Comparison of ENCODE assay signal across 26 cellular contexts in genomic region chr15:71687902-71688508, GRCh38.
DNase-seq lines count a peak whose midpoint lies in the region; ATAC-seq and TF ChIP-seq lines count a peak whose summit lies in the region.
"Had no signal": no experiment of that assay in that cellular context is flagged by ENCODE, and none has a peak within 500 bp of the region (broad histone marks: within the 10 kb centered on the region; RNA-seq: fewer than 3 reads in every experiment).

No MANE protein-coding gene starts in this region.

- intact Hi-C loops in MCF 10A (cut with micrococcal nuclease): no loop called here
- intact Hi-C loops in mammary epithelial cell (cut with micrococcal nuclease): no loop called here
- intact Hi-C loops in adrenal gland (cut with DNase I): no loop called here
- intact Hi-C loops in activated CD4-positive, alpha-beta T cell treated with anti-CD3 and anti-CD28 coated beads for 36 hours (cut with DNase I, micrococcal nuclease): no loop called here

- H3K4me2 ChIP-seq in mammary epithelial cell (ENCODE audit: insufficient read depth, low read depth, low read length): no peak overlapping the region

- no peak overlapping the region for H3K4me3 ChIP-seq in mammary epithelial cell (replicated peaks in 1 of 3; ENCODE audit: insufficient read depth in 1 of 3, low read depth in 2 of 3, low read length in 3 of 3)
- no peak overlapping the region for H3K4me3 ChIP-seq in fibroblast of the aortic adventitia (ENCODE audit: low read depth, low read length)
- no peak overlapping the region for H3K4me3 ChIP-seq in skeletal muscle cell (ENCODE audit: low read depth, low read length)
- no peak overlapping the region for H3K4me3 ChIP-seq in adrenal gland
- H3K4me3 ChIP-seq: colonic mucosa, thoracic aorta had no signal

- no peaks in the 10 kb centered on the region for H3K79me2 ChIP-seq in mammary epithelial cell (ENCODE audit: insufficient read depth, low read length)
- H3K79me2 ChIP-seq: parathyroid adenoma had no signal

- in situ Hi-C loops in mammary epithelial cell (cut with MboI; ENCODE audit: low sequenced_read_pairs in 2 of 2): no loop called here

- no peak for TF ChIP-seq POLR2A in adrenal gland (IDR thresholded peaks at IDR 0.05)

- no peaks in the 10 kb centered on the region for H3K9me3 Mint-ChIP-seq in MCF 10A (ENCODE audit: unreplicated experiment)
- H3K9me3 Mint-ChIP-seq in activated CD4-positive, alpha-beta T cell treated with anti-CD3 and anti-CD28 coated beads for 36 hours (ENCODE audit: low read depth): peaks cover 2% of the 10 kb centered on the region
- H3K9me3 Mint-ChIP-seq: activated naive CD4-positive, alpha-beta T cell treated with anti-CD3 and anti-CD28 coated beads, Interleukin-2, amount 50 U/mL, for 24 hours; natural killer cell had no signal

- H3K4me3 Mint-ChIP-seq in MCF 10A (ENCODE audit: unreplicated experiment): no peak overlapping the region
- no peak overlapping the region for H3K4me3 Mint-ChIP-seq in activated CD4-positive, alpha-beta T cell treated with anti-CD3 and anti-CD28 coated beads for 36 hours
- H3K4me3 Mint-ChIP-seq: activated naive CD4-positive, alpha-beta T cell treated with anti-CD3 and anti-CD28 coated beads, Interleukin-2, amount 50 U/mL, for 24 hours; activated T-cell treated with anti-CD3 and anti-CD28 coated beads, Interleukin-2, amount 50 U/mL, for 72 hours; CD14-positive monocyte; natural killer cell; stimulated activated naive B cell treated with anti-CD40 and anti-IgM and Interleukin-4, amounts not matched to agents 10 μg/mL and 1 μg/mL and 100 μg/mL, for 72 hours; T-cell had no signal

- H3K36me3 Mint-ChIP-seq in MCF 10A (ENCODE audit: insufficient read depth, unreplicated experiment): no peaks in the 10 kb centered on the region
- H3K36me3 Mint-ChIP-seq in activated CD4-positive, alpha-beta T cell treated with anti-CD3 and anti-CD28 coated beads for 36 hours (ENCODE audit: low read depth): no peaks in the 10 kb centered on the region
- H3K36me3 Mint-ChIP-seq: activated naive CD4-positive, alpha-beta T cell treated with anti-CD3 and anti-CD28 coated beads, Interleukin-2, amount 50 U/mL, for 24 hours; CD14-positive monocyte; natural killer cell; stimulated activated naive B cell treated with anti-CD40 and anti-IgM and Interleukin-4, amounts not matched to agents 10 μg/mL and 1 μg/mL and 100 μg/mL, for 72 hours; T-cell had no signal

- peaks cover 19% of the 10 kb centered on the region for H3K4me1 ChIP-seq in mammary epithelial cell (ENCODE audit: insufficient read depth, low read length)
- no peaks in the 10 kb centered on the region for H3K4me1 ChIP-seq in adrenal gland (replicated peaks in 1 of 2)
- H3K4me1 ChIP-seq: parathyroid adenoma had no signal

- H3K36me3 ChIP-seq in mammary epithelial cell (ENCODE audit: insufficient read depth, low read length) (no peaks in the 10 kb centered on the region), adrenal gland (replicated peaks in 1 of 2) (no peaks in the 10 kb centered on the region)
- H3K36me3 ChIP-seq: colonic mucosa, thoracic aorta had no signal

- H4K20me1 ChIP-seq in mammary epithelial cell (ENCODE audit: insufficient read depth, low read length): no peaks in the 10 kb centered on the region

- DNase-seq in MCF 10A (ENCODE audit: unreplicated experiment) (peak; percentile 8), mammary epithelial cell (no peak), fibroblast of the aortic adventitia (ENCODE audit: low read depth) (peak; percentile 50), skeletal muscle cell (ENCODE audit: low read depth) (peak; percentile 34), adrenal gland (no peak), HCEC 1CT (no peak)
- no peak for DNase-seq in activated CD4-positive, alpha-beta T cell treated with anti-CD3 and anti-CD28 coated beads for 36 hours
- DNase-seq: ACHN; activated T-cell treated with anti-CD3 and anti-CD28 coated beads, Interleukin-2, amount 50 U/mL, for 72 hours; colonic mucosa; DND-41; hypothalamus; islet precursor cell; natural killer cell; NCI-H1417 treated with DMSO at 0.1 percent for 48 hours; Right ventricle myocardium superior; stimulated activated CD4-positive, alpha-beta T cell treated with anti-CD3 and anti-CD28 coated beads, Interleukin-2, amount 100 ng/mL, for 24 hours; stimulated activated naive B cell treated with anti-CD40 and anti-IgM and Interleukin-4, amounts not matched to agents 10 μg/mL and 1 μg/mL and 100 μg/mL, for 72 hours; T-cell had no signal

- BruUV-seq in MCF 10A (replicated peaks; lab: Mats Ljungman, UMichigan) (no TSS peak), mammary epithelial cell (replicated peaks; lab: Mats Ljungman, UMichigan) (no TSS peak)

- no peaks in the 10 kb centered on the region for H3K27me3 ChIP-seq in mammary epithelial cell (ENCODE audit: insufficient read depth, low read length)
- H3K27me3 ChIP-seq in adrenal gland: no peaks in the 10 kb centered on the region
- H3K27me3 ChIP-seq: colonic mucosa had no signal

- CTCF ChIA-PET in MCF 10A (lab: Yijun Ruan, JAX) (interaction anchor here (0.5 to 1.2 kb wide), 5 partner anchors 38 to 1874 kb away, joined by 3 to 8 read pairs (median 4); no protein-coding TSS in a partner anchor), mammary epithelial cell (lab: Charles Lee; ENCODE audit: low non-redundant PET) (no interaction called here)
- CTCF ChIA-PET in activated CD4-positive, alpha-beta T cell treated with anti-CD3 and anti-CD28 coated beads for 36 hours (lab: Charles Lee): interaction anchor here (0.7 to 1.2 kb wide), 2 partner anchors 56 to 756 kb away, joined by 3 to 4 read pairs; no protein-coding TSS in a partner anchor

- H3K4me1 Mint-ChIP-seq in MCF 10A (ENCODE audit: insufficient read depth, unreplicated experiment): peaks cover 30% of the 10 kb centered on the region
- H3K4me1 Mint-ChIP-seq in activated CD4-positive, alpha-beta T cell treated with anti-CD3 and anti-CD28 coated beads for 36 hours: peaks cover 3% of the 10 kb centered on the region
- H3K4me1 Mint-ChIP-seq: CD14-positive monocyte; natural killer cell; stimulated activated naive B cell treated with anti-CD40 and anti-IgM and Interleukin-4, amounts not matched to agents 10 μg/mL and 1 μg/mL and 100 μg/mL, for 72 hours had no signal

- ATAC-seq in SK-N-SH treated with all-trans-retinoic acid at 6 μM for 48 hours: peak; percentile 41
- ATAC-seq in activated CD4-positive, alpha-beta T cell treated with anti-CD3 and anti-CD28 coated beads for 36 hours: no peak
- ATAC-seq: activated T-cell treated with anti-CD3 and anti-CD28 coated beads, Interleukin-2, amount 50 U/mL, for 72 hours; HepG2; natural killer cell; stimulated activated naive B cell treated with anti-CD40 and anti-IgM and Interleukin-4, amounts not matched to agents 10 μg/mL and 1 μg/mL and 100 μg/mL, for 72 hours; T-cell had no signal

- no peak overlapping the region for H3K9ac ChIP-seq in mammary epithelial cell (ENCODE audit: insufficient read depth, low read length)
- H3K9ac ChIP-seq: parathyroid adenoma had no signal

- H3K27ac ChIP-seq in mammary epithelial cell (ENCODE audit: insufficient read depth, low read depth, low read length) (no peak overlapping the region), adrenal gland (no peak overlapping the region)
- H3K27ac ChIP-seq: colonic mucosa, parathyroid adenoma, thoracic aorta had no signal

- dilution Hi-C loops in mammary epithelial cell (cut with HindIII; ENCODE audit: low sequenced_read_pairs): no loop called here

- no peak overlapping the region for H2AFZ ChIP-seq in mammary epithelial cell (ENCODE audit: low read depth, low read length)
- H2AFZ ChIP-seq: parathyroid adenoma had no signal

- POLR2A ChIA-PET in MCF 10A (lab: Yijun Ruan, JAX): interaction anchor here (0.6 to 1.0 kb wide), 2 partner anchors 11 to 159 kb away, joined by 3 read pairs; no protein-coding TSS in a partner anchor
- POLR2A ChIA-PET in activated CD4-positive, alpha-beta T cell treated with anti-CD3 and anti-CD28 coated beads for 36 hours (lab: Charles Lee): no interaction called here

- no peaks in the 10 kb centered on the region for H3K27me3 Mint-ChIP-seq in MCF 10A (ENCODE audit: insufficient read depth, unreplicated experiment)
- H3K27me3 Mint-ChIP-seq in activated CD4-positive, alpha-beta T cell treated with anti-CD3 and anti-CD28 coated beads for 36 hours: peaks cover 17% of the 10 kb centered on the region
- H3K27me3 Mint-ChIP-seq: brain had no signal

- H3K27ac Mint-ChIP-seq in MCF 10A (ENCODE audit: low read depth, unreplicated experiment): no peak overlapping the region
- H3K27ac Mint-ChIP-seq in activated CD4-positive, alpha-beta T cell treated with anti-CD3 and anti-CD28 coated beads for 36 hours: no peak overlapping the region
- H3K27ac Mint-ChIP-seq: activated naive CD4-positive, alpha-beta T cell treated with anti-CD3 and anti-CD28 coated beads, Interleukin-2, amount 50 U/mL, for 24 hours; activated T-cell treated with anti-CD3 and anti-CD28 coated beads, Interleukin-2, amount 50 U/mL, for 72 hours; CD14-positive monocyte; natural killer cell; stimulated activated naive B cell treated with anti-CD40 and anti-IgM and Interleukin-4, amounts not matched to agents 10 μg/mL and 1 μg/mL and 100 μg/mL, for 72 hours; T-cell had no signal

- H3K9me3 ChIP-seq in mammary epithelial cell (replicated peaks; ENCODE audit: insufficient read depth, low read length) (no peaks in the 10 kb centered on the region), adrenal gland (replicated peaks in 1 of 3) (no peaks in the 10 kb centered on the region)
- H3K9me3 ChIP-seq: colonic mucosa, thoracic aorta had no signal

- 95% methylated on average over 2 of the region's 2 CpGs for WGBS in mammary epithelial cell (ENCODE audit: low coverage, missing lambda C conversion rate)
- WGBS in adrenal gland, 4 donors: 77 to 91% (median 84%) methylated on average over 2 of the region's 2 CpGs

- no peak for TF ChIP-seq CTCF in MCF 10A (IDR thresholded peaks at IDR 0.05; ENCODE audit: unreplicated experiment)
- TF ChIP-seq CTCF in mammary epithelial cell (conservative IDR thresholded peaks at IDR 0.05 in 1 of 2, IDR thresholded peaks at IDR 0.05 in 1 of 2; ENCODE audit: extremely low read depth in 1 of 2, insufficient read depth in 1 of 2, low read depth in 1 of 2, low read length in 2 of 2): no peak
- no peak for TF ChIP-seq CTCF in fibroblast of the aortic adventitia (IDR thresholded peaks at IDR 0.05; ENCODE audit: insufficient read depth, low read length)
- no peak for TF ChIP-seq CTCF in adrenal gland (IDR thresholded peaks at IDR 0.05)

TF ChIP-seq in SK-N-SH treated with all-trans-retinoic acid at 6 μM for 48 hours, 23 proteins besides CTCF, POLR2A, EP300 and RAD21 (continues in another document):
- TF ChIP-seq BACH2 (CRISPR knock-in tag; IDR thresholded peaks at IDR 0.05; ENCODE audit: borderline replicate concordance) (no peak), CSDC2 (CRISPR knock-in tag; IDR thresholded peaks at IDR 0.05) (peak; percentile 98)

Comparison
In these comparisons a context has a peak if more than half of its experiments do, and no peak if none do; other contexts are left out.
1. DNase-seq: peak in MCF 10A (single experiment), fibroblast of the aortic adventitia (single experiment) and skeletal muscle cell (single experiment); none in mammary epithelial cell (single experiment), adrenal gland (0 of 7), HCEC 1CT (single experiment) and activated CD4-positive, alpha-beta T cell treated with anti-CD3 and anti-CD28 coated beads for 36 hours (single experiment).